ENCODE assay signal across 7 cellular contexts in the genomic region with DNA sequence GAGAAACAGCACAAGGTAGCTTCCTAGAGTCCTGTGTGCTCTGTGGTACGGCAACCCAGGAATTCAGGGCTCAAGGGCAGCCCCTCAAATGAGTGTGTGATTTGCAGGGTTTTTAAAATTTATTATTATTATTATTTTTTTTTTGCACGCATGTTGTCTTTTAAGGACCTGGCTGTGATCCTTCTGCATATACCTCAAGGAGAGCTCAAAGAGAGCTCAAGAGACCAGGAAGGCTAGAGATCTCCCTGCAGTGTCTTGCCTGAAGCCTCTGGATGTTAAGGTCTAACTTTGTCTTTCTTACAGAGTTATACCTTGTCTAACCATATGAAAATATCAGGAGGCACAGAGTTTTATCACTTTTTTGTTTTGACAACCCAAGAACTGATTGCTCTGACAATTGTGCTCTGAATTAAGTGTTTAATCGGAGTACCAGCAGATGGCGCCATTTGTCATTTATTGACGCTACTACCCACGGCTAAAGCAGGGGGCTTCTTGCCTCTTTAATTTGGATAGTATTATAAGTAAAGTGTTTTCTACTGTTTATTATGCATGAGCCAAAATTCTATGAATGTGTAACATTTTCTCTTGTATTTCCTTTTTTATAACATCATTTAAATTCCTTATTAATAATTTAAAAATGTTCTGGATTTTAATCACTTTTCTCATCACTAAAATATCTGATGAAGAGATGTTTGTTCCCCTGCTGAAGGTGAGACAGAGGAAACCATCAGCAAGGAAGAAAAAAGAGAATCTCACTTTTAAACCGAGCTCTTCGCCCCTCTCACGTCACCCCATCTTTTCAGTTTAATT. TPM values are rescaled to one million over a fixed set of nuclear protein-coding genes. Genes with fewer than 3 reads are reported as not detected.
DNase-seq lines count a peak whose midpoint lies in the region; ATAC-seq, FAIRE-seq and TF ChIP-seq lines count a peak whose summit lies in the region.

No MANE protein-coding gene starts in this region.

- DNase-seq in GM12891 (ENCODE audit: insufficient read length, low spot score): peak; percentile 17
- DNase-seq in NCI-H748 (lab: John Stamatoyannopoulos, UW; ENCODE audit: unreplicated experiment): peak; percentile 55
- peak; percentile 47 for DNase-seq in activated CD4-positive, alpha-beta memory T cell treated with anti-CD3 and anti-CD28 coated beads, Interleukin-2, amount 10 ng/mL, durations not matched to agents 7 days and 5 days
- peak; percentile 58 to 61 (median 60) for DNase-seq in effector memory CD8-positive, alpha-beta T cell
- DNase-seq in mucosa of gallbladder (ENCODE audit: low spot score): peak; percentile 70
- peak; percentile 34 to 69 for DNase-seq in stimulated activated effector memory CD8-positive, alpha-beta T cell treated with anti-CD3 and anti-CD28 coated beads, Interleukin-12 subunit alpha, Interleukin-12 subunit beta, amount 100 ng/mL, for 72 hours (ENCODE audit: low spot score in 2 of 2)

- TF ChIP-seq POLR2A in GM12891 (IDR thresholded peaks at IDR 0.05; ENCODE audit: low read depth, low read length): no peak

- ATAC-seq in HG03354 (IDR thresholded peaks at IDR 0.05; ENCODE audit: poor library complexity, severe bottlenecking, unreplicated experiment): peak; percentile 80
- ATAC-seq in effector memory CD8-positive, alpha-beta T cell (replicated peaks): peak; percentile 43
- no peak for ATAC-seq in stimulated activated effector memory CD8-positive, alpha-beta T cell treated with anti-CD3 and anti-CD28 coated beads, Interleukin-12 subunit alpha, Interleukin-12 subunit beta, amount 100 ng/mL, for 72 hours

- H3K9me3 Mint-ChIP-seq in activated CD4-positive, alpha-beta memory T cell treated with anti-CD3 and anti-CD28 coated beads, Interleukin-2, amount 10 ng/mL, durations not matched to agents 7 days and 5 days: no peaks in the 10 kb centered on the region
- no peaks in the 10 kb centered on the region for H3K9me3 Mint-ChIP-seq in effector memory CD8-positive, alpha-beta T cell
- no peaks in the 10 kb centered on the region for H3K9me3 Mint-ChIP-seq in stimulated activated effector memory CD8-positive, alpha-beta T cell treated with anti-CD3 and anti-CD28 coated beads, Interleukin-12 subunit alpha, Interleukin-12 subunit beta, amount 100 ng/mL, for 72 hours

- H3K27me3 Mint-ChIP-seq in activated CD4-positive, alpha-beta memory T cell treated with anti-CD3 and anti-CD28 coated beads, Interleukin-2, amount 10 ng/mL, durations not matched to agents 7 days and 5 days: peaks cover 9% of the 10 kb centered on the region
- H3K27me3 Mint-ChIP-seq in effector memory CD8-positive, alpha-beta T cell: peaks cover 15 to 28% of the 10 kb centered on the region in 2 donors

- CTCF ChIA-PET in activated CD4-positive, alpha-beta memory T cell treated with anti-CD3 and anti-CD28 coated beads, Interleukin-2, amount 10 ng/mL, durations not matched to agents 7 days and 5 days (lab: Charles Lee): interaction anchor here (0.9 to 5.2 kb wide), 9 partner anchors 9 to 675 kb away, joined by 3 to 47 read pairs (median 4); no protein-coding TSS in a partner anchor

- H3K4me1 Mint-ChIP-seq in activated CD4-positive, alpha-beta memory T cell treated with anti-CD3 and anti-CD28 coated beads, Interleukin-2, amount 10 ng/mL, durations not matched to agents 7 days and 5 days: no peaks in the 10 kb centered on the region
- no peaks in the 10 kb centered on the region for H3K4me1 Mint-ChIP-seq in effector memory CD8-positive, alpha-beta T cell (ENCODE audit: low read depth in 2 of 2)
- no peaks in the 10 kb centered on the region for H3K4me1 Mint-ChIP-seq in stimulated activated effector memory CD8-positive, alpha-beta T cell treated with anti-CD3 and anti-CD28 coated beads, Interleukin-12 subunit alpha, Interleukin-12 subunit beta, amount 100 ng/mL, for 72 hours

- no peak overlapping the region for H3K27ac Mint-ChIP-seq in activated CD4-positive, alpha-beta memory T cell treated with anti-CD3 and anti-CD28 coated beads, Interleukin-2, amount 10 ng/mL, durations not matched to agents 7 days and 5 days
- H3K27ac Mint-ChIP-seq in effector memory CD8-positive, alpha-beta T cell: no peak overlapping the region
- H3K27ac Mint-ChIP-seq in stimulated activated effector memory CD8-positive, alpha-beta T cell treated with anti-CD3 and anti-CD28 coated beads, Interleukin-12 subunit alpha, Interleukin-12 subunit beta, amount 100 ng/mL, for 72 hours: no peak overlapping the region

- H3K4me3 Mint-ChIP-seq in activated CD4-positive, alpha-beta memory T cell treated with anti-CD3 and anti-CD28 coated beads, Interleukin-2, amount 10 ng/mL, durations not matched to agents 7 days and 5 days: no peak overlapping the region
- H3K4me3 Mint-ChIP-seq in effector memory CD8-positive, alpha-beta T cell: no peak overlapping the region
- no peak overlapping the region for H3K4me3 Mint-ChIP-seq in stimulated activated effector memory CD8-positive, alpha-beta T cell treated with anti-CD3 and anti-CD28 coated beads, Interleukin-12 subunit alpha, Interleukin-12 subunit beta, amount 100 ng/mL, for 72 hours

- H3K36me3 Mint-ChIP-seq in activated CD4-positive, alpha-beta memory T cell treated with anti-CD3 and anti-CD28 coated beads, Interleukin-2, amount 10 ng/mL, durations not matched to agents 7 days and 5 days (ENCODE audit: low read depth): no peaks in the 10 kb centered on the region
- H3K36me3 Mint-ChIP-seq in effector memory CD8-positive, alpha-beta T cell (ENCODE audit: insufficient read depth): peaks cover 2% of the 10 kb centered on the region
- H3K36me3 Mint-ChIP-seq in stimulated activated effector memory CD8-positive, alpha-beta T cell treated with anti-CD3 and anti-CD28 coated beads, Interleukin-12 subunit alpha, Interleukin-12 subunit beta, amount 100 ng/mL, for 72 hours: no peaks in the 10 kb centered on the region

- FAIRE-seq in GM12891 (lab: Jason Lieb, UNC): peak; percentile 78

- POLR2A ChIA-PET in activated CD4-positive, alpha-beta memory T cell treated with anti-CD3 and anti-CD28 coated beads, Interleukin-2, amount 10 ng/mL, durations not matched to agents 7 days and 5 days (lab: Charles Lee): no interaction called here

TF ChIP-seq in GM12891, 5 proteins besides CTCF, POLR2A, EP300 and RAD21:
- no peak for TF ChIP-seq PAX5 (IDR thresholded peaks at IDR 0.05; ENCODE audit: insufficient read depth, low read length, severe bottlenecking)
- no peak for TF ChIP-seq SPI1 (IDR thresholded peaks at IDR 0.05; ENCODE audit: low read depth, low read length)
- no peak for TF ChIP-seq POU2F2 (IDR thresholded peaks at IDR 0.05; ENCODE audit: low read depth, low read length)
- no peak for TF ChIP-seq TAF1 (IDR thresholded peaks at IDR 0.05; ENCODE audit: low read depth, low read length)
- TF ChIP-seq POLR2AphosphoS5 (IDR thresholded peaks at IDR 0.05; ENCODE audit: low read depth, low read length): no peak

RNA-seq across cellular contexts. Expression of gene LMO4, which starts 35.8 kb away (rescaled TPM):
- polyA plus RNA-seq in GM12891 (2012; ENCODE audit: low read depth, missing spikeins): 3.5 TPM
- total RNA-seq in activated CD4-positive, alpha-beta memory T cell treated with anti-CD3 and anti-CD28 coated beads, Interleukin-2, amount 10 ng/mL, durations not matched to agents 7 days and 5 days: 10 to 100 TPM; 52.8 to 54.3 TPM
- 101 TPM for total RNA-seq in mucosa of gallbladder

Comparison
In these comparisons a context has a peak if more than half of its experiments do, and no peak if none do; other contexts are left out.
1. DNase-seq: peak in every context shown above with its lines; median percentile 70 in mucosa of gallbladder; 60 in effector memory CD8-positive, alpha-beta T cell; 55 in NCI-H748; 52 in stimulated activated effector memory CD8-positive, alpha-beta T cell treated with anti-CD3 and anti-CD28 coated beads, Interleukin-12 subunit alpha, Interleukin-12 subunit beta, amount 100 ng/mL, for 72 hours; 47 in activated CD4-positive, alpha-beta memory T cell treated with anti-CD3 and anti-CD28 coated beads, Interleukin-2, amount 10 ng/mL, durations not matched to agents 7 days and 5 days; 17 in GM12891.